23 cellular contexts compared by ENCODE assay signal in the genomic region with DNA sequence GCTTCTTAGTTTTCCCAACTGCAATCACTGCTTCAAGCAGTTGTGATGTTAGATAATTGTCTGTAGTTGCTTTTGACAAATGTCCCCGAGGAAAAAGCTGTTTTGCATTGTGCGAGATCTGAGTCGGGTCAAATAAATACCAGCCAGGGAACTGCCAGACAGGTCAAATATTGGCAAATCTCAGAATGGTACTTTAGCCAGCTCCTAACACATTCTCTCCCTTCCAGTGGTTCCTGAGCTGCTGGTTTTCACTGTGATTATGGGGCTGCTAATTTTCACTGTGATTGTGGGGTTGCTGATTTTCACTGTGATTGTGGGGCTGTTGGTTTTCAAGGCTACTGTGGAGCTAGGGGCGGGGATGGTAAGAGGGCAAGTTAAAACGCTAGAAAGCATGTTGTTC. TPM values are rescaled to one million over a fixed set of nuclear protein-coding genes. Genes with fewer than 3 reads are reported as not detected.
"Had no signal": no experiment of that assay in that cellular context is flagged by ENCODE, and none has a peak within 500 bp of the region (broad histone marks: within the 10 kb centered on the region; RNA-seq: fewer than 3 reads in every experiment).

No MANE protein-coding gene starts in this region.

- H3K4me1 Mint-ChIP-seq: naive B cell had no signal

- H3K27ac ChIP-seq: coronary artery, gastrocnemius medialis, left lung, ovary, stomach, thyroid gland had no signal

- H3K36me3 ChIP-seq: gastrocnemius medialis, left lung, ovary, stomach, thyroid gland had no signal

- H3K27me3 ChIP-seq: gastrocnemius medialis, left lung, ovary, thyroid gland had no signal

- H3K36me3 Mint-ChIP-seq: naive B cell; natural killer cell treated with Interleukin-12 subunit alpha and Interleukin-12 subunit beta and Interleukin-15 and Interleukin-18, amount 100 ng/mL, for 72 hours had no signal

- ATAC-seq: effector memory CD8-positive, alpha-beta T cell; gastrocnemius medialis; left lung; natural killer cell treated with Interleukin-12 subunit alpha and Interleukin-12 subunit beta and Interleukin-15 and Interleukin-18, amount 100 ng/mL, for 72 hours; sciatic nerve had no signal

- H3K4me1 ChIP-seq: gastrocnemius medialis, left lung had no signal

- H3K4me2 ChIP-seq: smooth muscle cell had no signal

- H3K9me3 ChIP-seq: gastrocnemius medialis, left lung, ovary, stomach, thyroid gland had no signal

- H3K4me3 Mint-ChIP-seq: effector memory CD8-positive, alpha-beta T cell; naive B cell; natural killer cell treated with Interleukin-12 subunit alpha and Interleukin-12 subunit beta and Interleukin-15 and Interleukin-18, amount 100 ng/mL, for 72 hours had no signal

- H3K9me3 Mint-ChIP-seq: effector memory CD8-positive, alpha-beta T cell; natural killer cell treated with Interleukin-12 subunit alpha and Interleukin-12 subunit beta and Interleukin-15 and Interleukin-18, amount 100 ng/mL, for 72 hours had no signal

- H3K27ac Mint-ChIP-seq: effector memory CD8-positive, alpha-beta T cell; naive B cell; natural killer cell treated with Interleukin-12 subunit alpha and Interleukin-12 subunit beta and Interleukin-15 and Interleukin-18, amount 100 ng/mL, for 72 hours had no signal

- H3K4me3 ChIP-seq: coronary artery, gastrocnemius medialis, left lung, ovary, smooth muscle cell, stomach, thyroid gland had no signal

- DNase-seq: dermis blood vessel endothelial cell; effector memory CD8-positive, alpha-beta T cell; foreskin fibroblast; gastrocnemius medialis; head of caudate nucleus; kidney; left lung; naive B cell; occipital lobe; ovary; stimulated activated CD4-positive, alpha-beta T cell treated with anti-CD3 and anti-CD28 coated beads, Interleukin-12 subunit alpha, Interleukin-12 subunit beta, amount 100 ng/mL, for 4 hours; stimulated activated CD4-positive, alpha-beta T cell treated with anti-CD3 and anti-CD28 coated beads, Interleukin-1b, Interleukin-23, amount 100 ng/mL, for 48 hours; stimulated activated CD4-positive, alpha-beta T cell treated with anti-CD3 and anti-CD28 coated beads, Interleukin-4, amount 100 ng/mL, for 1 hour; stimulated activated CD8-positive, alpha-beta memory T cell treated with anti-CD3 and anti-CD28 coated beads, Interleukin-4, amount 100 ng/mL, for 48 hours; stimulated activated naive CD4-positive, alpha-beta T cell; stomach; thyroid gland; trophoblast cell had no signal

RNA-seq across cellular contexts. Expression of gene RASSF10, which starts 14.3 kb away (rescaled TPM):
- total RNA-seq: mononuclear cell; natural killer cell treated with Interleukin-12 subunit alpha and Interleukin-12 subunit beta and Interleukin-15 and Interleukin-18, amount 100 ng/mL, for 72 hours had no signal
- polyA plus RNA-seq: smooth muscle cell had no signal
